8 cellular contexts compared by ENCODE assay signal in the genomic region with DNA sequence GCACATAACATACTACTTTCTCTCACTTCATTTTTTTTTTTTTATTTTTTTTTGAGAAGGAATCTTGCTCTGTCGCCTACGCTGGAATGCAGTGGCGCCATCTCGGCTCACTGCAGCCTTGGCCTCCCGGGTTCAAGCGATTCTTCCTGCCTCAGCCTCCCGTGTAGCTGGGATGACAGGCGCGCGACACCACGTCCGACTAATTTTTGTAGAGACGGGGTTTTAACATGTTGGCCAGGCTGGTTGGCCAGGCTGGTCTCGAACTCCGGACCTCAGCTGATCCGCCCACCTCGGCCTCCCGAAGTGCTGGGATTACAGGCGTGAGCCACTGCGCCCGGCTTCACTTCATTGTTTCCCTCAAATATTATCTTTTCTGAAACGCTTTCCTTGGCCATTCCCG. TPM values are rescaled to one million over a fixed set of nuclear protein-coding genes. Genes with fewer than 3 reads are reported as not detected.
DNase-seq lines count a peak whose midpoint lies in the region; ATAC-seq and TF ChIP-seq lines count a peak whose summit lies in the region.

No MANE protein-coding gene starts in this region.

- H3K9ac ChIP-seq in mesenchymal stem cell (ENCODE audit: low read length), result peak overlapping the region; percentile 98

- no peaks in the 10 kb centered on the region for H3K27me3 ChIP-seq in heart right ventricle
- H3K27me3 ChIP-seq in mesenchymal stem cell (ENCODE audit: control insufficient read depth in 1 of 2, insufficient read depth in 1 of 2, low read length in 2 of 2), result no peaks in the 10 kb centered on the region

- H3K4ac ChIP-seq in mesenchymal stem cell (ENCODE audit: low read depth in 1 of 2, low read length in 2 of 2), result no peak overlapping the region

- H2AK5ac ChIP-seq in mesenchymal stem cell (ENCODE audit: low read length, severe bottlenecking), result no peak overlapping the region

- no peak overlapping the region for H2BK12ac ChIP-seq in mesenchymal stem cell (ENCODE audit: low read length in 2 of 2)

- H3K27ac ChIP-seq in heart right ventricle (peak overlapping the region in 1 of 10 donors; percentile 92), mesenchymal stem cell (ENCODE audit: low read length, poor library complexity, severe bottlenecking) (no peak overlapping the region), urinary bladder (ENCODE audit: low read depth) (no peak overlapping the region)

- H2AFZ ChIP-seq in mesenchymal stem cell (ENCODE audit: low read depth, low read length), result no peak overlapping the region

- no peak overlapping the region for H3K4me2 ChIP-seq in mesenchymal stem cell (ENCODE audit: low read length, poor library complexity, severe bottlenecking)

- H3K9me3 ChIP-seq in heart right ventricle (no peaks in the 10 kb centered on the region), mesenchymal stem cell (ENCODE audit: control insufficient read depth, low read length) (no peaks in the 10 kb centered on the region)

- H3K14ac ChIP-seq in mesenchymal stem cell (ENCODE audit: low read length in 2 of 2), result no peak overlapping the region

- H3K36me3 ChIP-seq in heart right ventricle (peaks cover 0 to 56% (median 41%) of the 10 kb centered on the region in 9 donors), mesenchymal stem cell (ENCODE audit: control insufficient read depth in 1 of 2, insufficient read depth in 2 of 2, low read depth in 1 of 2, low read length in 2 of 2) (peaks cover 27 to 55% of the 10 kb centered on the region in 2 experiments), urinary bladder (ENCODE audit: insufficient read depth) (no peaks in the 10 kb centered on the region)

- DNase-seq in heart right ventricle, result no peak
- DNase-seq in cardiac septum (ENCODE audit: low spot score), result no peak
- no peak for DNase-seq in astrocyte of the cerebellum (ENCODE audit: low read depth)
- no peak for DNase-seq in mesenchymal stem cell

- no peak overlapping the region for H3K18ac ChIP-seq in mesenchymal stem cell (ENCODE audit: low read depth in 1 of 2, low read length in 2 of 2)

- no peak for ATAC-seq in heart right ventricle
- no peak for ATAC-seq in GM21529 (IDR thresholded peaks at IDR 0.05; ENCODE audit: unreplicated experiment)
- no peak for ATAC-seq in HG03025 (IDR thresholded peaks at IDR 0.05; ENCODE audit: low FRiP score, unreplicated experiment)
- no peak for ATAC-seq in GM19467 (IDR thresholded peaks at IDR 0.05; ENCODE audit: unreplicated experiment)

- intact Hi-C loops in heart right ventricle (cut with DNase I) (loop anchor here in 1 of 10 donors (2.0 kb wide), 1 partner anchor 177 kb away; no protein-coding TSS in a partner anchor), cardiac septum (cut with DNase I) (loop anchor here (2.0 kb wide), 1 partner anchor 23 kb away; the partner anchor contains the start of gene DCAF8)

- H2BK5ac ChIP-seq in mesenchymal stem cell (ENCODE audit: low read depth, low read length, poor library complexity, severe bottlenecking), result no peak overlapping the region

- H4K8ac ChIP-seq in mesenchymal stem cell (ENCODE audit: low read length), result peak overlapping the region; percentile 32

- WGBS in heart right ventricle, 2 donors, result 83 to 87% methylated on average over 23 of the region's 23 CpGs
- 95% methylated on average over 23 of the region's 23 CpGs for WGBS in mesenchymal stem cell
- WGBS in urinary bladder, result 86% methylated on average over 23 of the region's 23 CpGs

- TF ChIP-seq CTCF in heart right ventricle (IDR thresholded peaks at IDR 0.05) (no peak), astrocyte of the cerebellum (IDR thresholded peaks at IDR 0.05; ENCODE audit: low read depth, low read length, missing control alignments) (no peak)

- H3K4me3 ChIP-seq in heart right ventricle, result peak overlapping the region in 9 of 10 donors; percentile 69 to 98 (median 82)
- peak overlapping the region; percentile 96 for H3K4me3 ChIP-seq in astrocyte of the cerebellum (ENCODE audit: low read depth, low read length)
- H3K4me3 ChIP-seq in mesenchymal stem cell (ENCODE audit: insufficient read depth in 1 of 2, low read depth in 1 of 2, low read length in 2 of 2), result peak overlapping the region in 1 of 2 experiments; percentile 95
- H3K4me3 ChIP-seq in urinary bladder (ENCODE audit: low read depth, low read length), result peak overlapping the region; percentile 75

- no peak overlapping the region for H3K23ac ChIP-seq in mesenchymal stem cell (ENCODE audit: low read length in 2 of 2)

- no peak overlapping the region for H2BK120ac ChIP-seq in mesenchymal stem cell (ENCODE audit: low read depth, low read length)

- H3K4me1 ChIP-seq in heart right ventricle, result peaks cover 9 to 28% (median 20%) of the 10 kb centered on the region in 9 donors
- H3K4me1 ChIP-seq in mesenchymal stem cell (ENCODE audit: control insufficient read depth, insufficient read depth, low read depth, low read length), result peaks cover 6% of the 10 kb centered on the region
- H3K4me1 ChIP-seq in urinary bladder (ENCODE audit: insufficient read depth), result no peaks in the 10 kb centered on the region

- in situ Hi-C loops in astrocyte of the cerebellum (cut with HindIII; ENCODE audit: low sequenced_read_pairs), result no loop called here

- H3K79me1 ChIP-seq in mesenchymal stem cell (replicated peaks; ENCODE audit: low read length, poor library complexity, severe bottlenecking), result peaks cover 30% of the 10 kb centered on the region

- no peak overlapping the region for H2BK15ac ChIP-seq in mesenchymal stem cell (ENCODE audit: low read depth, poor library complexity, severe bottlenecking)

- no peak overlapping the region for H4K91ac ChIP-seq in mesenchymal stem cell (ENCODE audit: low read length)

RNA-seq across cellular contexts. Expression of gene PEX19, which starts 0.6 kb away (rescaled TPM):
- 100 to 1,000 TPM in 1 of 10 donors, 10 to 100 TPM in 9; 72.9 to 100 (median 94.1) TPM for total RNA-seq in heart right ventricle
- polyA plus RNA-seq in heart right ventricle, result 10 to 100 TPM; 11.9 to 25.2 TPM
- 68.9 TPM for total RNA-seq in cardiac septum
- 25.8 TPM for polyA plus RNA-seq in mesenchymal stem cell (2013, experiment 1 of 2)
- polyA plus RNA-seq in mesenchymal stem cell (2013, experiment 2 of 2), result 26.9 TPM
- total RNA-seq in urinary bladder, result 46.7 TPM
- 55.0 TPM for polyA plus RNA-seq in urinary bladder

RNA-seq across cellular contexts. Expression of gene DCAF8, which starts 23.2 kb away (rescaled TPM):
- total RNA-seq in heart right ventricle (100 to 1,000 TPM; 122 to 171 (median 154) TPM), cardiac septum (123 TPM), urinary bladder (92.9 TPM)
- polyA plus RNA-seq in heart right ventricle (100 to 1,000 TPM in 1 of 2 donors, 10 to 100 TPM in 1; 47.1 to 101 TPM), urinary bladder (123 TPM)
- 57.0 TPM for polyA plus RNA-seq in mesenchymal stem cell (2013, experiment 1 of 2)
- 58.2 TPM for polyA plus RNA-seq in mesenchymal stem cell (2013, experiment 2 of 2)

RNA-seq across cellular contexts. Expression of gene COPA, which starts 57.5 kb away (rescaled TPM):
- 100 to 1,000 TPM in 8 of 10 donors, 10 to 100 TPM in 2; 77.7 to 122 (median 112) TPM for total RNA-seq in heart right ventricle
- 10 to 100 TPM; 48.2 to 91.3 TPM for polyA plus RNA-seq in heart right ventricle
- 118 TPM for total RNA-seq in cardiac septum
- 189 TPM for polyA plus RNA-seq in mesenchymal stem cell (2013, experiment 1 of 2)
- 186 TPM for polyA plus RNA-seq in mesenchymal stem cell (2013, experiment 2 of 2)
- total RNA-seq in urinary bladder, result 209 TPM
- polyA plus RNA-seq in urinary bladder, result 69.5 TPM

RNA-seq across cellular contexts. Expression of gene NCSTN, which starts 57.7 kb away (rescaled TPM):
- 10 to 100 TPM; 59.5 to 87.9 (median 71.2) TPM for total RNA-seq in heart right ventricle
- polyA plus RNA-seq in heart right ventricle, result 10 to 100 TPM; 40.2 to 44.2 TPM
- total RNA-seq in cardiac septum, result 53.7 TPM
- polyA plus RNA-seq in mesenchymal stem cell (2013, experiment 1 of 2), result 193 TPM
- polyA plus RNA-seq in mesenchymal stem cell (2013, experiment 2 of 2), result 190 TPM
- total RNA-seq in urinary bladder, result 45.4 TPM
- polyA plus RNA-seq in urinary bladder, result 57.5 TPM
